Comparison of ENCODE assay signal across 1 cellular context in genomic region chr2:109298851-109299250, GRCh38.
TF ChIP-seq lines count a peak whose summit lies in the region.

No MANE protein-coding gene starts in this region.

TF ChIP-seq in IMR-90, 13 proteins besides CTCF, POLR2A, EP300 and RAD21 (continued from another document):
- no peak for TF ChIP-seq USF2 (IDR thresholded peaks at IDR 0.05; ENCODE audit: low read depth, low read length)
- TF ChIP-seq FOS (IDR thresholded peaks at IDR 0.05; ENCODE audit: low read depth, low read length): no peak
- TF ChIP-seq ELK1 (IDR thresholded peaks at IDR 0.05; ENCODE audit: borderline replicate concordance, low read depth, low read length): no peak
- no peak for TF ChIP-seq SMC3 (IDR thresholded peaks at IDR 0.05; ENCODE audit: low read depth, low read length)
- no peak for TF ChIP-seq CHD1 (IDR thresholded peaks at IDR 0.05; ENCODE audit: low read depth, low read length)
- no peak for TF ChIP-seq NFE2L2 (IDR thresholded peaks at IDR 0.05; ENCODE audit: low read depth, low read length)
- TF ChIP-seq MAZ (IDR thresholded peaks at IDR 0.05; ENCODE audit: borderline replicate concordance, low read depth, low read length): no peak
